Comparison of ENCODE assay signal across 8 cellular contexts in the genomic region with DNA sequence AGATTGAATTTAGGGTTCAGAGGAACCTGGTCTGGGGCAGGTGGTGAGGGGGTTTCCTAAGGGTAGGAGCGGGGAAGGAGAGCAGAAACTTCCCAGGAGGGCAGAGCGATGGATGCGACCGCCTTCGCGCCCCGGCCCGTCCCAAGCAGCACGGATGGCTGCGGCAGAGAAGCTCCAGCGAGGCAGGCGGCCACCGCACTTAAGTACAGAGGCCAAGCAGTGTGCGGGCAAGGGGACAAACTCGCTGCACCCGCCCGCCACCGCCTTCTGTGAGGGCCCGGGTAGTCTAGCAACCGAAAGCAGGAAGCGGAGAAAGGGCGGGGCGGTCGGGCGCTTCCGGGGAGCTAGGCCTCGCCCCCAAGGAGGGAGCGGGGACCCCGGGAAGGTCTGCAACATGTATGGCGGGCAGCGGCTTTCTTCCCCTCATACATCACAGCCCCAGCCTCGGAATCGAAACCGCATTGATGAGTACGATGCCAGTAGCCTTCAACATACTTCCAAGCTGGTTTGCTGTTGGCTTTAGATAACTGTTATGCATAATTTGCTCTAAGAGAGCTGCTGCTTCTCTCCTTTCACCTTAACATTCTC. TPM values are rescaled to one million over a fixed set of nuclear protein-coding genes. Genes with fewer than 3 reads are reported as not detected.
A peak's percentile ranks its signal among the peaks of the same experiment; 100 is the strongest.
DNase-seq lines count a peak whose midpoint lies in the region; ATAC-seq and TF ChIP-seq lines count a peak whose summit lies in the region.

AGBL2 (minus strand) TSS at position 288 of the 588 bp plus-strand sequence. CDS start 719 bp downstream, outside the sequence.

- H3K9me3 ChIP-seq in mucosa of descending colon = no peaks in the 10 kb centered on the region

- no peaks in the 10 kb centered on the region for H3K4me1 ChIP-seq in mucosa of descending colon (ENCODE audit: low read depth)

- DNase-seq in C1 segment of cervical spinal cord (lab: John Stamatoyannopoulos, UW) = peak in 12 of 14 donors; percentile 12 to 72 (median 45)
- peak; percentile 76 for DNase-seq in NK-92 treated with Interleukin-12 subunit alpha and Interleukin-12 subunit beta, amount 100 ng/mL, for 24 hours (lab: John Stamatoyannopoulos, UW)
- peak; percentile 93 for DNase-seq in activated CD8-positive, alpha-beta memory T cell treated with anti-CD3 and anti-CD28 coated beads, Interleukin-2, amount 50 U/mL, for 48 hours
- DNase-seq in epithelial cell of prostate (ENCODE audit: low read depth, low spot score) = no peak
- peak; percentile 87 to 91 (median 88) for DNase-seq in mucosa of descending colon
- DNase-seq in stimulated activated CD8-positive, alpha-beta memory T cell treated with anti-CD3 and anti-CD28 coated beads, Interleukin-4, amount 100 ng/mL, for 1 hour (ENCODE audit: low read depth in 2 of 2, low spot score in 1 of 2) = peak; percentile 59 to 65

- peaks cover 6% of the 10 kb centered on the region for H3K36me3 ChIP-seq in mucosa of descending colon (ENCODE audit: low read depth)

- intact Hi-C loops in mucosa of descending colon (cut with DNase I, micrococcal nuclease) = no loop called here

- ATAC-seq in GM19328 (IDR thresholded peaks at IDR 0.05; ENCODE audit: unreplicated experiment) = peak; percentile 99
- peak; percentile 99 for ATAC-seq in HG03460 (IDR thresholded peaks at IDR 0.05; ENCODE audit: unreplicated experiment)
- ATAC-seq in mucosa of descending colon = peak; percentile 99

- peak within 1 kb of the TSS; percentile 37 for H3K27ac ChIP-seq in epithelial cell of prostate

- TF ChIP-seq CTCF in mucosa of descending colon (IDR thresholded peaks at IDR 0.05) = no peak

- peak within 1 kb of the TSS; percentile 77 for H3K4me3 ChIP-seq in mucosa of descending colon

RNA-seq across cellular contexts. Expression of gene AGBL2, which starts in this region (rescaled TPM):
- total RNA-seq in mucosa of descending colon = 1 to 10 TPM; 1.6 to 7.4 (median 3.1) TPM
